Comparison of ENCODE assay signal across 20 cellular contexts in genomic region chr11:65056999-65057398, GRCh38. TPM values are rescaled to one million over a fixed set of nuclear protein-coding genes. Genes with fewer than 3 reads are reported as not detected.
DNase-seq lines count a peak whose midpoint lies in the region; ATAC-seq lines count a peak whose summit lies in the region.
"Had no signal": no experiment of that assay in that cellular context is flagged by ENCODE, and none has a peak within 500 bp of the region (broad histone marks: within the 10 kb centered on the region; RNA-seq: fewer than 3 reads in every experiment).

No MANE protein-coding gene starts in this region.

- peak; percentile 37 for DNase-seq in Right ventricle myocardium inferior (ENCODE audit: missing footprints)
- DNase-seq in left ventricle myocardium superior = no peak
- DNase-seq in mesenchymal stem cell = no peak
- DNase-seq in DMS53 treated with DMSO at 0.1 percent for 48 hours (lab: John Stamatoyannopoulos, UW; ENCODE audit: unreplicated experiment) = no peak
- no peak for DNase-seq in SW 1271 (lab: John Stamatoyannopoulos, UW)
- DNase-seq: Caco-2; CD4-positive, CD25-positive, alpha-beta regulatory T cell; CD8-positive, alpha-beta T cell; DMS 273 treated with DMSO at 0.1 percent for 48 hours; DMS79 treated with DMSO at 0.1 percent for 48 hours; GF-D8; H9 had no signal

- no peaks in the 10 kb centered on the region for H3K9me3 ChIP-seq in mesenchymal stem cell (ENCODE audit: control insufficient read depth, low read length)
- H3K9me3 ChIP-seq: BLaER1, Caco-2 had no signal

- H2BK15ac ChIP-seq in mesenchymal stem cell (ENCODE audit: low read depth, poor library complexity, severe bottlenecking) = peak overlapping the region; percentile 3

- no peak overlapping the region for H3K4me3 ChIP-seq in mesenchymal stem cell (ENCODE audit: insufficient read depth in 1 of 2, low read depth in 1 of 2, low read length in 2 of 2)
- H3K4me3 ChIP-seq: BLaER1, GM23338 had no signal

- no peak for ATAC-seq in Right ventricle myocardium inferior
- ATAC-seq in left ventricle myocardium superior = no peak
- ATAC-seq: CD8-positive, alpha-beta T cell; GM23338; HCT116 had no signal

- H3K27ac ChIP-seq in mesenchymal stem cell (ENCODE audit: low read length, poor library complexity, severe bottlenecking) = no peak overlapping the region
- H3K27ac ChIP-seq: 22Rv1, BLaER1, C4-2B had no signal

- no peak overlapping the region for H3K9ac ChIP-seq in mesenchymal stem cell (ENCODE audit: low read length)
- H3K9ac ChIP-seq: BLaER1 had no signal

- no peak overlapping the region for H2BK12ac ChIP-seq in mesenchymal stem cell (ENCODE audit: low read length in 2 of 2)

- H3K4me2 ChIP-seq in mesenchymal stem cell (ENCODE audit: low read length, poor library complexity, severe bottlenecking) = no peak overlapping the region
- H3K4me2 ChIP-seq: BLaER1, GM23338 had no signal

- H4K8ac ChIP-seq in mesenchymal stem cell (ENCODE audit: low read length) = no peak overlapping the region

- no peak overlapping the region for H2AFZ ChIP-seq in mesenchymal stem cell (ENCODE audit: low read depth, low read length)
- H2AFZ ChIP-seq: GM23338 had no signal

- peaks cover 1% of the 10 kb centered on the region for H3K4me1 ChIP-seq in mesenchymal stem cell (ENCODE audit: control insufficient read depth, insufficient read depth, low read depth, low read length)
- H3K4me1 ChIP-seq: Caco-2 had no signal

- intact Hi-C loops in Right ventricle myocardium inferior (cut with DNase I) = no loop called here
- intact Hi-C loops in left ventricle myocardium superior (cut with micrococcal nuclease) = no loop called here

- 89% methylated on average over 6 of the region's 6 CpGs for WGBS in mesenchymal stem cell

- H3K18ac ChIP-seq in mesenchymal stem cell (ENCODE audit: low read depth in 1 of 2, low read length in 2 of 2) = no peak overlapping the region

- no peak overlapping the region for H3K14ac ChIP-seq in mesenchymal stem cell (ENCODE audit: low read length in 2 of 2)

- no peaks in the 10 kb centered on the region for H3K36me3 ChIP-seq in mesenchymal stem cell (ENCODE audit: control insufficient read depth in 1 of 2, insufficient read depth in 2 of 2, low read depth in 1 of 2, low read length in 2 of 2)
- H3K36me3 ChIP-seq: BLaER1 had no signal

- no peak overlapping the region for H2BK5ac ChIP-seq in mesenchymal stem cell (ENCODE audit: low read depth, low read length, poor library complexity, severe bottlenecking)

- no peaks in the 10 kb centered on the region for H3K79me1 ChIP-seq in mesenchymal stem cell (replicated peaks; ENCODE audit: low read length, poor library complexity, severe bottlenecking)

- H4K91ac ChIP-seq in mesenchymal stem cell (ENCODE audit: low read length) = no peak overlapping the region

- H2BK120ac ChIP-seq in mesenchymal stem cell (ENCODE audit: low read depth, low read length) = no peak overlapping the region

- H3K27me3 ChIP-seq in mesenchymal stem cell (ENCODE audit: control insufficient read depth in 1 of 2, insufficient read depth in 1 of 2, low read length in 2 of 2) = peaks cover 22 to 37% of the 10 kb centered on the region in 2 experiments
- H3K27me3 ChIP-seq: BLaER1 had no signal

- H3K4ac ChIP-seq in mesenchymal stem cell (ENCODE audit: low read depth in 1 of 2, low read length in 2 of 2) = no peak overlapping the region

- H2AK5ac ChIP-seq in mesenchymal stem cell (ENCODE audit: low read length, severe bottlenecking) = no peak overlapping the region

- no peak overlapping the region for H3K23ac ChIP-seq in mesenchymal stem cell (ENCODE audit: low read length in 2 of 2)

RNA-seq across cellular contexts. Expression of gene NAALADL1, which starts 1.4 kb away (rescaled TPM):
- total RNA-seq in Right ventricle myocardium inferior = 3.4 TPM
- total RNA-seq in left ventricle myocardium superior = 5.3 TPM
- polyA plus RNA-seq in mesenchymal stem cell (2013, experiment 1 of 2) = 0.40 TPM
- 0.29 TPM for polyA plus RNA-seq in mesenchymal stem cell (2013, experiment 2 of 2)
- total RNA-seq: Daoy, G401, H4 had no signal

RNA-seq across cellular contexts. Expression of gene SAC3D1, which starts 16.0 kb away (rescaled TPM):
- total RNA-seq in Right ventricle myocardium inferior = 7.5 TPM
- 7.5 TPM for total RNA-seq in left ventricle myocardium superior
- polyA plus RNA-seq in mesenchymal stem cell (2013, experiment 1 of 2) = 8.2 TPM
- polyA plus RNA-seq in mesenchymal stem cell (2013, experiment 2 of 2) = 8.5 TPM

RNA-seq across cellular contexts. Expression of gene CDCA5, which starts 26.8 kb away (rescaled TPM):
- 1.7 TPM for total RNA-seq in Right ventricle myocardium inferior
- total RNA-seq in left ventricle myocardium superior = 1.3 TPM
- polyA plus RNA-seq in mesenchymal stem cell (2013, experiment 1 of 2) = 3.3 TPM
- polyA plus RNA-seq in mesenchymal stem cell (2013, experiment 2 of 2) = 3.6 TPM

RNA-seq across cellular contexts. Expression of gene ZFPL1, which starts 27.0 kb away (rescaled TPM):
- total RNA-seq in Right ventricle myocardium inferior (25.0 TPM), left ventricle myocardium superior (23.7 TPM)
- polyA plus RNA-seq in mesenchymal stem cell (2013, experiment 1 of 2) = 46.7 TPM
- polyA plus RNA-seq in mesenchymal stem cell (2013, experiment 2 of 2) = 47.0 TPM

RNA-seq across cellular contexts. Expression of gene SNX15, which starts 29.8 kb away (rescaled TPM):
- total RNA-seq in Right ventricle myocardium inferior (18.3 TPM), left ventricle myocardium superior (19.3 TPM)
- polyA plus RNA-seq in mesenchymal stem cell (2013, experiment 1 of 2) = 18.5 TPM
- 17.5 TPM for polyA plus RNA-seq in mesenchymal stem cell (2013, experiment 2 of 2)
